Comparison of ENCODE assay signal across 25 cellular contexts in the genomic region with DNA sequence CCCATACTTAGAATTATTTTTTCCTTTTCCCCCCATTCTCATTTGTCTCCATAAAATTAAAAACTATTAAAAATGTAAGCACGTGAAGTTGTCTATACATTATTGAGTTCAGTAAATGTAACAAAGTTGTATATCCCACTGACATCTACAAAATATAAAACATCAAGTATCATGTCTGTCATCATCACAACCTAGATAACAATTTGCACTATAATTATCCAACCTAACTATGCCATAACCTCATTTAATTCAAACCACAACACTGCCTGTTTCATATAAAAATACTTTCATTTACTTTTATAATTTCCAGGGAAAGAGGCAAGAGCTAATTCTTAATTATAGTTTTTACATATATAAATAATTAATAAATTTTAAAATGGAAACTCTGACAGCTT. TPM values are rescaled to one million over a fixed set of nuclear protein-coding genes. Genes with fewer than 3 reads are reported as not detected.
"Had no signal": no experiment of that assay in that cellular context is flagged by ENCODE, and none has a peak within 500 bp of the region (broad histone marks: within the 10 kb centered on the region; RNA-seq: fewer than 3 reads in every experiment).

No MANE protein-coding gene starts in this region.

- H3K4me1 Mint-ChIP-seq: activated CD4-positive, alpha-beta T cell treated with anti-CD3 and anti-CD28 coated beads, Interleukin-2, amount 10 ng/mL, durations not matched to agents 7 days and 5 days; activated naive CD8-positive, alpha-beta T cell treated with anti-CD3 and anti-CD28 coated beads, Interleukin-2, amount 50 U/mL, for 24 hours; T-helper 17 cell had no signal

- H3K4me3 Mint-ChIP-seq: activated CD4-positive, alpha-beta memory T cell treated with anti-CD3 and anti-CD28 coated beads for 36 hours; activated CD4-positive, alpha-beta T cell treated with anti-CD3 and anti-CD28 coated beads, Interleukin-2, amount 10 ng/mL, durations not matched to agents 7 days and 5 days; activated naive CD8-positive, alpha-beta T cell treated with anti-CD3 and anti-CD28 coated beads, Interleukin-2, amount 50 U/mL, for 24 hours; activated T-cell treated with anti-CD3 and anti-CD28 coated beads, Interleukin-2, amount 50 U/mL, for 4 hours; T-helper 17 cell had no signal

- H3K4me3 ChIP-seq: SJCRH30 had no signal

- H3K36me3 Mint-ChIP-seq: activated CD4-positive, alpha-beta memory T cell treated with anti-CD3 and anti-CD28 coated beads for 36 hours; activated naive CD4-positive, alpha-beta T cell treated with anti-CD3 and anti-CD28 coated beads, Interleukin-2, amount 50 U/mL, for 72 hours had no signal

- H3K27me3 ChIP-seq: SJCRH30 had no signal

- H3K4me1 ChIP-seq: SJCRH30 had no signal

- DNase-seq: activated CD4-positive, alpha-beta memory T cell treated with anti-CD3 and anti-CD28 coated beads for 36 hours; activated CD4-positive, alpha-beta T cell treated with anti-CD3 and anti-CD28 coated beads, Interleukin-2, amount 10 ng/mL, durations not matched to agents 7 days and 5 days; activated CD4-positive, CD25-positive, alpha-beta regulatory T cell; activated CD8-positive, alpha-beta memory T cell treated with anti-CD3 and anti-CD28 coated beads for 24 hours; activated effector memory CD4-positive, alpha-beta T cell treated with anti-CD3 and anti-CD28 coated beads, Interleukin-2, amount 50 U/mL, for 16 hours; activated naive CD4-positive, alpha-beta T cell treated with Interleukin-2 at 50 U/mL for 16 hours; activated naive CD8-positive, alpha-beta T cell treated with anti-CD3 and anti-CD28 coated beads, Interleukin-2, amount 50 U/mL, for 24 hours; activated T-cell treated with anti-CD3 and anti-CD28 coated beads, Interleukin-2, amount 50 U/mL, for 4 hours; amygdala; cerebellar nuclear complex; NCI-H1048; NCI-H1930; NCI-H2107; NCI-H2171 treated with DMSO at 0.1 percent for 48 hours; NCI-H226; NCI-H526; NCI-H774; RPMI8226; SJCRH30; T-helper 17 cell; T-helper 9 cell had no signal

- H3K9me3 ChIP-seq: SJCRH30 had no signal

- H3K27ac ChIP-seq: SJCRH30, VCaP had no signal

- H3K9me3 Mint-ChIP-seq: activated CD4-positive, alpha-beta memory T cell treated with anti-CD3 and anti-CD28 coated beads for 36 hours; activated CD4-positive, alpha-beta T cell treated with anti-CD3 and anti-CD28 coated beads, Interleukin-2, amount 10 ng/mL, durations not matched to agents 7 days and 5 days; activated naive CD4-positive, alpha-beta T cell treated with anti-CD3 and anti-CD28 coated beads, Interleukin-2, amount 50 U/mL, for 72 hours; activated naive CD8-positive, alpha-beta T cell treated with anti-CD3 and anti-CD28 coated beads, Interleukin-2, amount 50 U/mL, for 24 hours; activated T-cell treated with anti-CD3 and anti-CD28 coated beads, Interleukin-2, amount 50 U/mL, for 4 hours had no signal

- H3K27ac Mint-ChIP-seq: activated CD4-positive, alpha-beta memory T cell treated with anti-CD3 and anti-CD28 coated beads for 36 hours; activated CD4-positive, alpha-beta T cell treated with anti-CD3 and anti-CD28 coated beads, Interleukin-2, amount 10 ng/mL, durations not matched to agents 7 days and 5 days; activated naive CD4-positive, alpha-beta T cell treated with anti-CD3 and anti-CD28 coated beads, Interleukin-2, amount 50 U/mL, for 72 hours; activated naive CD8-positive, alpha-beta T cell treated with anti-CD3 and anti-CD28 coated beads, Interleukin-2, amount 50 U/mL, for 24 hours; T-helper 17 cell had no signal

- FAIRE-seq: TTC549 had no signal

- ATAC-seq: activated naive CD4-positive, alpha-beta T cell treated with anti-CD3 and anti-CD28 coated beads, Interleukin-2, amount 50 U/mL, for 72 hours; activated naive CD8-positive, alpha-beta T cell treated with anti-CD3 and anti-CD28 coated beads, Interleukin-2, amount 50 U/mL, for 24 hours; activated T-cell treated with anti-CD3 and anti-CD28 coated beads, Interleukin-2, amount 50 U/mL, for 4 hours; Right ventricle myocardium inferior; T-helper 17 cell had no signal

RNA-seq across cellular contexts. Expression of a gene that starts 9.1 kb away (rescaled TPM):
- total RNA-seq: activated CD4-positive, alpha-beta memory T cell treated with anti-CD3 and anti-CD28 coated beads for 36 hours; activated CD4-positive, alpha-beta T cell treated with anti-CD3 and anti-CD28 coated beads, Interleukin-2, amount 10 ng/mL, durations not matched to agents 7 days and 5 days; activated naive CD4-positive, alpha-beta T cell treated with anti-CD3 and anti-CD28 coated beads, Interleukin-2, amount 50 U/mL, for 72 hours; T-helper 17 cell had no signal
